Comparison of ENCODE assay signal across 9 cellular contexts in the genomic region with DNA sequence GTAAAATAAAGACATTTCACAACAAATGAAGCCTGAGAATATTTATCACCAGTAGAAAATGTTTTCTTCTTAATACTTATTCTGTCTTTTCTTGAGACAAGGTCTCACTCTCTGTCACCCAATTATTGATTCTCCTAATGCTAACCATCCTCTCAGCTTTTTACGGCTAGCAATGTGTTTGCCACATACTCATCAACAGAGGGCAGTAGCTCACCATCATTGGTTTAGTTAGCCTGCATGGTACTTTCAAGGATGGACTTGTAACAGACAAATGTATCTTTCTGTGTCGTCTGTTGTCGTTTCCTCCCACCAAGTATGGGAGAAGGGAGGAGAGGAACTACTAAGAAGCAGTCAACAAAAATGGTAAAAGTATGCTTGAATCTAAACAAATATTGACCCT. TPM values are rescaled to one million over a fixed set of nuclear protein-coding genes. Genes with fewer than 3 reads are reported as not detected.
A peak's percentile ranks its signal among the peaks of the same experiment; 100 is the strongest.
DNase-seq lines count a peak whose midpoint lies in the region; ATAC-seq and TF ChIP-seq lines count a peak whose summit lies in the region.
"Had no signal": no experiment of that assay in that cellular context is flagged by ENCODE, and none has a peak within 500 bp of the region (broad histone marks: within the 10 kb centered on the region; RNA-seq: fewer than 3 reads in every experiment).

No MANE protein-coding gene starts in this region.

- no peak overlapping the region for H3K4me3 Mint-ChIP-seq in activated T-cell treated with anti-CD3 and anti-CD28 coated beads, Interleukin-2, amount 50 U/mL, for 24 hours
- H3K4me3 Mint-ChIP-seq in activated naive CD4-positive, alpha-beta T cell treated with anti-CD3 and anti-CD28 coated beads, Interleukin-2, amount 10 ng/mL, durations not matched to agents 7 days and 5 days = no peak overlapping the region

- ATAC-seq in GM21447 (IDR thresholded peaks at IDR 0.05; ENCODE audit: unreplicated experiment) (peak; percentile 77), psoas muscle (peak; percentile 78 to 94 (median 82))

- intact Hi-C loops in head of caudate nucleus (cut with DNase I) = loop anchor here (2.0 to 5.0 kb wide), 2 partner anchors 202 to 594 kb away; no protein-coding TSS in a partner anchor
- intact Hi-C loops in psoas muscle (cut with DNase I) = loop anchor here in 1 of 2 donors (5.0 kb wide), 2 partner anchors 54 to 589 kb away; no protein-coding TSS in a partner anchor

- no peak overlapping the region for H3K27ac Mint-ChIP-seq in activated T-cell treated with anti-CD3 and anti-CD28 coated beads, Interleukin-2, amount 50 U/mL, for 24 hours
- H3K27ac Mint-ChIP-seq in activated naive CD4-positive, alpha-beta T cell treated with anti-CD3 and anti-CD28 coated beads, Interleukin-2, amount 10 ng/mL, durations not matched to agents 7 days and 5 days = no peak overlapping the region

- no peaks in the 10 kb centered on the region for H3K4me1 ChIP-seq in psoas muscle

- H3K9me3 ChIP-seq in psoas muscle = no peaks in the 10 kb centered on the region

- CTCF ChIA-PET in activated naive CD4-positive, alpha-beta T cell treated with anti-CD3 and anti-CD28 coated beads, Interleukin-2, amount 10 ng/mL, durations not matched to agents 7 days and 5 days (lab: Charles Lee) = interaction anchor here (0.6 to 7.4 kb wide), 30 partner anchors 8 to 848 kb away, joined by 3 to 421 read pairs (median 5); a partner anchor contains a TSS

- peaks cover 16% of the 10 kb centered on the region for H3K27me3 Mint-ChIP-seq in activated T-cell treated with anti-CD3 and anti-CD28 coated beads, Interleukin-2, amount 50 U/mL, for 24 hours
- peaks cover 36% of the 10 kb centered on the region for H3K27me3 Mint-ChIP-seq in activated naive CD4-positive, alpha-beta T cell treated with anti-CD3 and anti-CD28 coated beads, Interleukin-2, amount 10 ng/mL, durations not matched to agents 7 days and 5 days

- peaks cover 11% of the 10 kb centered on the region for H3K4me1 Mint-ChIP-seq in activated T-cell treated with anti-CD3 and anti-CD28 coated beads, Interleukin-2, amount 50 U/mL, for 24 hours (ENCODE audit: low read depth)
- H3K4me1 Mint-ChIP-seq in activated naive CD4-positive, alpha-beta T cell treated with anti-CD3 and anti-CD28 coated beads, Interleukin-2, amount 10 ng/mL, durations not matched to agents 7 days and 5 days = peaks cover 11% of the 10 kb centered on the region

- H3K4me3 ChIP-seq in psoas muscle = no peak overlapping the region
- H3K4me3 ChIP-seq: skin epidermis had no signal

- no peaks in the 10 kb centered on the region for H3K9me3 Mint-ChIP-seq in activated T-cell treated with anti-CD3 and anti-CD28 coated beads, Interleukin-2, amount 50 U/mL, for 24 hours
- no peaks in the 10 kb centered on the region for H3K9me3 Mint-ChIP-seq in activated naive CD4-positive, alpha-beta T cell treated with anti-CD3 and anti-CD28 coated beads, Interleukin-2, amount 10 ng/mL, durations not matched to agents 7 days and 5 days

- DNase-seq in activated T-cell treated with anti-CD3 and anti-CD28 coated beads for 4 hours = peak; percentile 23
- no peak for DNase-seq in activated T-cell treated with anti-CD3 and anti-CD28 coated beads, Interleukin-2, amount 50 U/mL, for 24 hours
- peak; percentile 8 for DNase-seq in HK-2 (ENCODE audit: unreplicated experiment)
- peak; percentile 69 for DNase-seq in NCI-H748 treated with DMSO at 0.1 percent for 48 hours (lab: John Stamatoyannopoulos, UW)
- DNase-seq in activated naive CD4-positive, alpha-beta T cell treated with anti-CD3 and anti-CD28 coated beads, Interleukin-2, amount 10 ng/mL, durations not matched to agents 7 days and 5 days = peak; percentile 48
- DNase-seq in head of caudate nucleus = peak in 25 of 42 donors; percentile 14 to 78 (median 48)
- DNase-seq in psoas muscle = no peak

- H3K27me3 ChIP-seq in psoas muscle (ENCODE audit: insufficient read depth in 3 of 3, low read length in 2 of 3) = no peaks in the 10 kb centered on the region

- 0 to 1% (median 1%) methylated on average over 3 of the region's 3 CpGs for WGBS in psoas muscle, 3 donors

- H3K36me3 ChIP-seq in psoas muscle (ENCODE audit: insufficient read depth in 1 of 2, low read depth in 1 of 2) = no peaks in the 10 kb centered on the region

- TF ChIP-seq CTCF in psoas muscle (IDR thresholded peaks at IDR 0.05) = peak; percentile 79

- no peak overlapping the region for H3K27ac ChIP-seq in psoas muscle
- H3K27ac ChIP-seq: skin epidermis had no signal

- no peaks in the 10 kb centered on the region for H3K36me3 Mint-ChIP-seq in activated T-cell treated with anti-CD3 and anti-CD28 coated beads, Interleukin-2, amount 50 U/mL, for 24 hours (ENCODE audit: low read depth)
- H3K36me3 Mint-ChIP-seq in activated naive CD4-positive, alpha-beta T cell treated with anti-CD3 and anti-CD28 coated beads, Interleukin-2, amount 10 ng/mL, durations not matched to agents 7 days and 5 days = no peaks in the 10 kb centered on the region

RNA-seq across cellular contexts. Expression of a gene that starts 5.9 kb away (rescaled TPM):
- 10 to 100 TPM; 27.2 to 39.4 (median 32.3) TPM for total RNA-seq in psoas muscle
- polyA plus RNA-seq in psoas muscle = 10 to 100 TPM; 15.6 to 27.1 (median 16.1) TPM

Comparison
In these comparisons a context has a peak if more than half of its experiments do, and no peak if none do; other contexts are left out.
1. DNase-seq: peak in activated T-cell treated with anti-CD3 and anti-CD28 coated beads for 4 hours (single experiment), HK-2 (single experiment), NCI-H748 treated with DMSO at 0.1 percent for 48 hours (single experiment), activated naive CD4-positive, alpha-beta T cell treated with anti-CD3 and anti-CD28 coated beads, Interleukin-2, amount 10 ng/mL, durations not matched to agents 7 days and 5 days (single experiment) and head of caudate nucleus (25 of 42); none in activated T-cell treated with anti-CD3 and anti-CD28 coated beads, Interleukin-2, amount 50 U/mL, for 24 hours (single experiment) and psoas muscle (0 of 2).